Comparison of ENCODE assay signal across 1 cellular context in genomic region chr4:141165001-141165400, GRCh38. TPM values are rescaled to one million over a fixed set of nuclear protein-coding genes. Genes with fewer than 3 reads are reported as not detected.
"Had no signal": no experiment of that assay in that cellular context is flagged by ENCODE, and none has a peak within 500 bp of the region (broad histone marks: within the 10 kb centered on the region; RNA-seq: fewer than 3 reads in every experiment).

No MANE protein-coding gene starts in this region.

RNA-seq across cellular contexts. Expression of gene RNF150, which starts 31.7 kb away (rescaled TPM):
- total RNA-seq: OCI-LY7 had no signal
